Comparison of ENCODE assay signal across 1 cellular context in genomic region chr6:90033872-90034271, GRCh38.
TF ChIP-seq lines count a peak whose summit lies in the region.

No MANE protein-coding gene starts in this region.

TF ChIP-seq in SK-N-SH, 30 proteins besides CTCF, POLR2A, EP300 and RAD21:
- TF ChIP-seq, protein P1, sequence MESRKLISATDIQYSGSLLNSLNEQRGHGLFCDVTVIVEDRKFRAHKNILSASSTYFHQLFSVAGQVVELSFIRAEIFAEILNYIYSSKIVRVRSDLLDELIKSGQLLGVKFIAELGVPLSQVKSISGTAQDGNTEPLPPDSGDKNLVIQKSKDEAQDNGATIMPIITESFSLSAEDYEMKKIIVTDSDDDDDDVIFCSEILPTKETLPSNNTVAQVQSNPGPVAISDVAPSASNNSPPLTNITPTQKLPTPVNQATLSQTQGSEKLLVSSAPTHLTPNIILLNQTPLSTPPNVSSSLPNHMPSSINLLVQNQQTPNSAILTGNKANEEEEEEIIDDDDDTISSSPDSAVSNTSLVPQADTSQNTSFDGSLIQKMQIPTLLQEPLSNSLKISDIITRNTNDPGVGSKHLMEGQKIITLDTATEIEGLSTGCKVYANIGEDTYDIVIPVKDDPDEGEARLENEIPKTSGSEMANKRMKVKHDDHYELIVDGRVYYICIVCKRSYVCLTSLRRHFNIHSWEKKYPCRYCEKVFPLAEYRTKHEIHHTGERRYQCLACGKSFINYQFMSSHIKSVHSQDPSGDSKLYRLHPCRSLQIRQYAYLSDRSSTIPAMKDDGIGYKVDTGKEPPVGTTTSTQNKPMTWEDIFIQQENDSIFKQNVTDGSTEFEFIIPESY (IDR thresholded peaks at IDR 0.05; ENCODE audit: borderline replicate concordance, low read depth), result no peak
- TF ChIP-seq MXI1 (IDR thresholded peaks at IDR 0.05; ENCODE audit: low read depth, low read length) (no peak), MEF2A (IDR thresholded peaks at IDR 0.05; ENCODE audit: borderline replicate concordance, low read depth) (no peak), TEAD4 (IDR thresholded peaks at IDR 0.05; ENCODE audit: borderline replicate concordance, insufficient read depth) (no peak), YY1 (IDR thresholded peaks at IDR 0.05; ENCODE audit: low read depth) (no peak), FOSL2 (IDR thresholded peaks at IDR 0.05; ENCODE audit: borderline replicate concordance, low read depth) (no peak), FOXJ3 (CRISPR knock-in tag; IDR thresholded peaks at IDR 0.05) (no peak), JUND (IDR thresholded peaks at IDR 0.05) (no peak), SMC3 (IDR thresholded peaks at IDR 0.05; ENCODE audit: low read depth, low read length) (no peak), CHD2 (IDR thresholded peaks at IDR 0.05; ENCODE audit: low read length, partially characterized antibody) (no peak), SIN3A (IDR thresholded peaks at IDR 0.05; ENCODE audit: borderline replicate concordance, low read depth, low read length) (no peak), PBX3 (IDR thresholded peaks at IDR 0.05) (no peak), NRF1 (IDR thresholded peaks at IDR 0.05; ENCODE audit: low read depth, low read length) (no peak), NFIC (IDR thresholded peaks at IDR 0.05; ENCODE audit: borderline replicate concordance) (no peak)
- TF ChIP-seq, protein P2, sequence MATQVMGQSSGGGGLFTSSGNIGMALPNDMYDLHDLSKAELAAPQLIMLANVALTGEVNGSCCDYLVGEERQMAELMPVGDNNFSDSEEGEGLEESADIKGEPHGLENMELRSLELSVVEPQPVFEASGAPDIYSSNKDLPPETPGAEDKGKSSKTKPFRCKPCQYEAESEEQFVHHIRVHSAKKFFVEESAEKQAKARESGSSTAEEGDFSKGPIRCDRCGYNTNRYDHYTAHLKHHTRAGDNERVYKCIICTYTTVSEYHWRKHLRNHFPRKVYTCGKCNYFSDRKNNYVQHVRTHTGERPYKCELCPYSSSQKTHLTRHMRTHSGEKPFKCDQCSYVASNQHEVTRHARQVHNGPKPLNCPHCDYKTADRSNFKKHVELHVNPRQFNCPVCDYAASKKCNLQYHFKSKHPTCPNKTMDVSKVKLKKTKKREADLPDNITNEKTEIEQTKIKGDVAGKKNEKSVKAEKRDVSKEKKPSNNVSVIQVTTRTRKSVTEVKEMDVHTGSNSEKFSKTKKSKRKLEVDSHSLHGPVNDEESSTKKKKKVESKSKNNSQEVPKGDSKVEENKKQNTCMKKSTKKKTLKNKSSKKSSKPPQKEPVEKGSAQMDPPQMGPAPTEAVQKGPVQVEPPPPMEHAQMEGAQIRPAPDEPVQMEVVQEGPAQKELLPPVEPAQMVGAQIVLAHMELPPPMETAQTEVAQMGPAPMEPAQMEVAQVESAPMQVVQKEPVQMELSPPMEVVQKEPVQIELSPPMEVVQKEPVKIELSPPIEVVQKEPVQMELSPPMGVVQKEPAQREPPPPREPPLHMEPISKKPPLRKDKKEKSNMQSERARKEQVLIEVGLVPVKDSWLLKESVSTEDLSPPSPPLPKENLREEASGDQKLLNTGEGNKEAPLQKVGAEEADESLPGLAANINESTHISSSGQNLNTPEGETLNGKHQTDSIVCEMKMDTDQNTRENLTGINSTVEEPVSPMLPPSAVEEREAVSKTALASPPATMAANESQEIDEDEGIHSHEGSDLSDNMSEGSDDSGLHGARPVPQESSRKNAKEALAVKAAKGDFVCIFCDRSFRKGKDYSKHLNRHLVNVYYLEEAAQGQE (IDR thresholded peaks at IDR 0.05; ENCODE audit: low read depth, low read length), result no peak
TF ChIP-seq in SK-N-SH: peak in this region for 0.
